ENCODE assay signal across 2 cellular contexts in genomic region chr2:63192889-63193778, GRCh38.
TF ChIP-seq lines count a peak whose summit lies in the region.

No MANE protein-coding gene starts in this region.

TF ChIP-seq in HEK293, 187 proteins besides CTCF, POLR2A, EP300 and RAD21 (continued from another document and continues in another):
- no peak for TF ChIP-seq ZNF449 (tag by site-specific recombination; IDR thresholded peaks at IDR 0.05)
- no peak for TF ChIP-seq ZIC2 (tag by site-specific recombination; IDR thresholded peaks at IDR 0.05)
- TF ChIP-seq ZNF571 (tag by site-specific recombination; IDR thresholded peaks at IDR 0.05): no peak
- TF ChIP-seq ZNF843 (tag by site-specific recombination; IDR thresholded peaks at IDR 0.05): peak; percentile 43; the same call in 1 of the 2 replicates
- TF ChIP-seq ZNF629 (tag by site-specific recombination; IDR thresholded peaks at IDR 0.05): no peak
- no peak for TF ChIP-seq ATF2 (tag by site-specific recombination; IDR thresholded peaks at IDR 0.05; ENCODE audit: low read depth)
- no peak for TF ChIP-seq ZNF132 (tag by site-specific recombination; IDR thresholded peaks at IDR 0.05; ENCODE audit: borderline replicate concordance)
- TF ChIP-seq, protein P1, sequence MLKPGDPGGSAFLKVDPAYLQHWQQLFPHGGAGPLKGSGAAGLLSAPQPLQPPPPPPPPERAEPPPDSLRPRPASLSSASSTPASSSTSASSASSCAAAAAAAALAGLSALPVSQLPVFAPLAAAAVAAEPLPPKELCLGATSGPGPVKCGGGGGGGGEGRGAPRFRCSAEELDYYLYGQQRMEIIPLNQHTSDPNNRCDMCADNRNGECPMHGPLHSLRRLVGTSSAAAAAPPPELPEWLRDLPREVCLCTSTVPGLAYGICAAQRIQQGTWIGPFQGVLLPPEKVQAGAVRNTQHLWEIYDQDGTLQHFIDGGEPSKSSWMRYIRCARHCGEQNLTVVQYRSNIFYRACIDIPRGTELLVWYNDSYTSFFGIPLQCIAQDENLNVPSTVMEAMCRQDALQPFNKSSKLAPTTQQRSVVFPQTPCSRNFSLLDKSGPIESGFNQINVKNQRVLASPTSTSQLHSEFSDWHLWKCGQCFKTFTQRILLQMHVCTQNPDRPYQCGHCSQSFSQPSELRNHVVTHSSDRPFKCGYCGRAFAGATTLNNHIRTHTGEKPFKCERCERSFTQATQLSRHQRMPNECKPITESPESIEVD (tag by site-specific recombination; IDR thresholded peaks at IDR 0.05): peak; percentile 67
- 0 out of 2 replicates have a peak, but pooled peaks have one; percentile 7 for TF ChIP-seq OSR2 (tag by site-specific recombination; IDR thresholded peaks at IDR 0.05)
- no peak for TF ChIP-seq ZNF664 (tag by site-specific recombination; IDR thresholded peaks at IDR 0.05)
- no peak for TF ChIP-seq KLF1 (tag by site-specific recombination; IDR thresholded peaks at IDR 0.05)
- TF ChIP-seq ZSCAN18 (tag by site-specific recombination; IDR thresholded peaks at IDR 0.05): no peak
- TF ChIP-seq ZNF639 (tag by site-specific recombination; IDR thresholded peaks at IDR 0.05): no peak
- TF ChIP-seq, protein P2, sequence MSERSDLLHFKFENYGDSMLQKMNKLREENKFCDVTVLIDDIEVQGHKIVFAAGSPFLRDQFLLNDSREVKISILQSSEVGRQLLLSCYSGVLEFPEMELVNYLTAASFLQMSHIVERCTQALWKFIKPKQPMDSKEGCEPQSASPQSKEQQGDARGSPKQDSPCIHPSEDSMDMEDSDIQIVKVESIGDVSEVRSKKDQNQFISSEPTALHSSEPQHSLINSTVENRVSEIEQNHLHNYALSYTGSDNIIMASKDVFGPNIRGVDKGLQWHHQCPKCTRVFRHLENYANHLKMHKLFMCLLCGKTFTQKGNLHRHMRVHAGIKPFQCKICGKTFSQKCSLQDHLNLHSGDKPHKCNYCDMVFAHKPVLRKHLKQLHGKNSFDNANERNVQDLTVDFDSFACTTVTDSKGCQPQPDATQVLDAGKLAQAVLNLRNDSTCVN (tag by site-specific recombination; optimal IDR thresholded peaks at IDR 0.05): no peak
- TF ChIP-seq ZNF184 (tag by site-specific recombination; IDR thresholded peaks at IDR 0.05): no peak
- no peak for TF ChIP-seq ZNF292 (tag by site-specific recombination; IDR thresholded peaks at IDR 0.05; ENCODE audit: borderline replicate concordance, low read depth)

TF ChIP-seq in GM23338, 12 proteins besides CTCF, POLR2A, EP300 and RAD21 (continued from another document):
- TF ChIP-seq ZNF462 (CRISPR knock-in tag; IDR thresholded peaks at IDR 0.05) (no peak), REST (IDR thresholded peaks at IDR 0.05; ENCODE audit: unreplicated experiment) (no peak), NANOG (IDR thresholded peaks at IDR 0.05; ENCODE audit: borderline replicate concordance) (no peak), ETS1 (IDR thresholded peaks at IDR 0.05) (no peak), ZNF114 (CRISPR knock-in tag; IDR thresholded peaks at IDR 0.05) (no peak), ZNF331 (CRISPR knock-in tag; IDR thresholded peaks at IDR 0.05; ENCODE audit: low read depth) (no peak), EZH2 (IDR thresholded peaks at IDR 0.05; ENCODE audit: low read depth, unreplicated experiment) (no peak), JUNB (IDR thresholded peaks at IDR 0.05; ENCODE audit: unreplicated experiment) (no peak), STAT1 (IDR thresholded peaks at IDR 0.05; ENCODE audit: unreplicated experiment) (no peak), EZH2phosphoT487 (IDR thresholded peaks at IDR 0.05; ENCODE audit: unreplicated experiment) (no peak)
